9 cellular contexts compared by ENCODE assay signal in the genomic region with DNA sequence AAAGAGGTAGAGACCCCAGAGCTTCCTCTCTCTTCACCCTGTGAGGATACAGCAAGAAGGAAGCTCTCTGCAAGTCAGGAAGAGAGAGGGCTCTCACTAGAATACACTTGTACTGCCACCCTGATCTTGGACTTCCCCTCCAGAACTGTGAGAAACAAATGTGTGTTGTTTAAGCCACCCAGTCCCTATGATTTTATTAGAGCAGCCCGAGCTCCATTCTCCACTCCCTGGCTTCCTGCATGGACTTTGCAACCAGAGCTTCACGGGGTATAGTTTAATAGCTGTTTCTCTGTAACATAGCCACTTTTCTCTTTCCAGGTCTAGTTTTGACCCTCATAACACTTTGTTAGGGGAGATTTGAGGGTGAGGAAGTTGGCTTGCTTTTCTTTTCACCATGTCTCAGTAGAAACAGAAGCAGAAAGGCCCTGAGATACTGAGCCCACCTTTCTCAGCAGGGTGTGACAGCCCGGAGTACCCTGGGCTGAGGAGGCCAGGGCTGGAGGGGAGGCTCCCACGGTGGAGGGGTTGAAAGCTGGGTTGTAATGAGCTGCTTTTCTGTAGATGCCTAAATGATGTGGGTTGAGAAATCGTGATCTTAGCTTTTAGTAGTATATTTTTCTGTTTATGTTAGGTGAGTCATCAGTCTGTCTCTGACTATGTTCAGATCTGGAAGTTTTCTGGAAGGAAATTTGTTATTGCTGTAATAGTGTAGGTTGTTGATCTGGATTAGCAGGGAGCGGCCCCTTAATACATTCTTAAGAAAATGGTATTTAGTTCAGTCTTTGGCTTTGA.
A peak's percentile ranks its signal among the peaks of the same experiment; 100 is the strongest.
DNase-seq lines count a peak whose midpoint lies in the region; ATAC-seq and TF ChIP-seq lines count a peak whose summit lies in the region.
"Had no signal": no experiment of that assay in that cellular context is flagged by ENCODE, and none has a peak within 500 bp of the region (broad histone marks: within the 10 kb centered on the region; RNA-seq: fewer than 3 reads in every experiment).

No MANE protein-coding gene starts in this region.

- ATAC-seq in GM18517 (IDR thresholded peaks at IDR 0.05; ENCODE audit: unreplicated experiment) (no peak), HG03095 (IDR thresholded peaks at IDR 0.05; ENCODE audit: unreplicated experiment) (no peak)

- TF ChIP-seq EP300 in tibial nerve (IDR thresholded peaks at IDR 0.05): no peak

- no peaks in the 10 kb centered on the region for H3K27me3 Mint-ChIP-seq in activated naive CD4-positive, alpha-beta T cell treated with anti-CD3 and anti-CD28 coated beads, Interleukin-2, amount 10 ng/mL, durations not matched to agents 7 days and 5 days

- peak; percentile 17 for DNase-seq in activated naive CD4-positive, alpha-beta T cell treated with Interleukin-2 at 50 U/mL for 16 hours
- no peak for DNase-seq in activated naive CD4-positive, alpha-beta T cell treated with anti-CD3 and anti-CD28 coated beads, Interleukin-2, amount 50 U/mL, for 16 hours
- no peak for DNase-seq in activated naive CD4-positive, alpha-beta T cell treated with anti-CD3 and anti-CD28 coated beads, Interleukin-2, amount 10 ng/mL, durations not matched to agents 7 days and 5 days
- DNase-seq in tibial nerve (ENCODE audit: low spot score in 2 of 2): no peak
- DNase-seq in cerebellar cortex (ENCODE audit: low spot score): no peak
- DNase-seq: NCI-H187 treated with DMSO at 0.1 percent for 48 hours had no signal

- H3K9me3 Mint-ChIP-seq in activated naive CD4-positive, alpha-beta T cell treated with anti-CD3 and anti-CD28 coated beads, Interleukin-2, amount 10 ng/mL, durations not matched to agents 7 days and 5 days: no peaks in the 10 kb centered on the region

- H3K27ac Mint-ChIP-seq in activated naive CD4-positive, alpha-beta T cell treated with anti-CD3 and anti-CD28 coated beads, Interleukin-2, amount 10 ng/mL, durations not matched to agents 7 days and 5 days: peak overlapping the region; percentile 50

- peaks cover 60% of the 10 kb centered on the region for H3K36me3 Mint-ChIP-seq in activated naive CD4-positive, alpha-beta T cell treated with anti-CD3 and anti-CD28 coated beads, Interleukin-2, amount 10 ng/mL, durations not matched to agents 7 days and 5 days

- no peaks in the 10 kb centered on the region for H3K9me3 ChIP-seq in tibial nerve

- peaks cover 0 to 57% (median 32%) of the 10 kb centered on the region in 4 donors for H3K4me1 ChIP-seq in tibial nerve

- H3K36me3 ChIP-seq in tibial nerve: no peaks in the 10 kb centered on the region

- peaks cover 17% of the 10 kb centered on the region for H3K4me1 Mint-ChIP-seq in activated naive CD4-positive, alpha-beta T cell treated with anti-CD3 and anti-CD28 coated beads, Interleukin-2, amount 10 ng/mL, durations not matched to agents 7 days and 5 days

- WGBS in tibial nerve, 2 donors: 53 to 59% methylated on average over 6 of the region's 6 CpGs

- TF ChIP-seq CTCF in tibial nerve (IDR thresholded peaks at IDR 0.05): no peak

- no peak overlapping the region for H3K4me3 Mint-ChIP-seq in activated naive CD4-positive, alpha-beta T cell treated with anti-CD3 and anti-CD28 coated beads, Interleukin-2, amount 10 ng/mL, durations not matched to agents 7 days and 5 days

- no peak overlapping the region for H3K4me3 ChIP-seq in tibial nerve

- TF ChIP-seq POLR2A in tibial nerve (IDR thresholded peaks at IDR 0.05): no peak

- CTCF ChIA-PET in activated naive CD4-positive, alpha-beta T cell treated with anti-CD3 and anti-CD28 coated beads, Interleukin-2, amount 10 ng/mL, durations not matched to agents 7 days and 5 days (lab: Charles Lee): interaction anchor here (0.8 to 1.7 kb wide), 2 partner anchors 10 to 101 kb away, joined by 4 to 8 read pairs; no protein-coding TSS in a partner anchor

- H3K27ac ChIP-seq in layer of hippocampus (ENCODE audit: low read depth, low read length) (peak overlapping the region; percentile 50), tibial nerve (peak overlapping the region in 3 of 4 donors; percentile 56 to 79 (median 72))

- H3K27me3 ChIP-seq in layer of hippocampus (ENCODE audit: control insufficient read depth, insufficient read depth, low read length): no peaks in the 10 kb centered on the region
- no peaks in the 10 kb centered on the region for H3K27me3 ChIP-seq in tibial nerve
